Comparison of ENCODE assay signal across 8 cellular contexts in genomic region chr6:16761469-16762264, GRCh38. TPM values are rescaled to one million over a fixed set of nuclear protein-coding genes. Genes with fewer than 3 reads are reported as not detected.
DNase-seq lines count a peak whose midpoint lies in the region; ATAC-seq and TF ChIP-seq lines count a peak whose summit lies in the region.

No MANE protein-coding gene starts in this region.

- no peak overlapping the region for H3K27ac ChIP-seq in DND-41 (ENCODE audit: low read length)
- no peak overlapping the region for H3K27ac ChIP-seq in SU-DHL-6 (ENCODE audit: low read depth, low read length)

- H3K9me3 Mint-ChIP-seq in type B pancreatic cell, result no peaks in the 10 kb centered on the region

- peak overlapping the region; percentile 93 for H3K27ac Mint-ChIP-seq in type B pancreatic cell

- H3K36me3 Mint-ChIP-seq in type B pancreatic cell, result no peaks in the 10 kb centered on the region

- no peaks in the 10 kb centered on the region for H3K79me2 ChIP-seq in DND-41 (ENCODE audit: insufficient read depth, low read length)
- no peaks in the 10 kb centered on the region for H3K79me2 ChIP-seq in SU-DHL-6 (ENCODE audit: insufficient read depth, low read length)

- peaks cover 49% of the 10 kb centered on the region for H3K4me1 Mint-ChIP-seq in type B pancreatic cell (ENCODE audit: unreplicated experiment)

- H4K20me1 ChIP-seq in DND-41 (ENCODE audit: insufficient read depth, low read length) (peaks cover 5% of the 10 kb centered on the region; the same call in 1 of the 2 replicates), SU-DHL-6 (ENCODE audit: low read depth, low read length) (peaks cover 4% of the 10 kb centered on the region; the same call in 1 of the 2 replicates)

- H3K4me1 ChIP-seq in DND-41 (ENCODE audit: insufficient read depth, low read length), result peaks cover 30% of the 10 kb centered on the region

- no peaks in the 10 kb centered on the region for H3K27me3 Mint-ChIP-seq in type B pancreatic cell

- H3K9me3 ChIP-seq in DND-41 (ENCODE audit: insufficient read depth, low read length, severe bottlenecking) (no peaks in the 10 kb centered on the region), SU-DHL-6 (ENCODE audit: insufficient read depth, low read length) (no peaks in the 10 kb centered on the region)

- TF ChIP-seq CTCF in DND-41 (IDR thresholded peaks at IDR 0.05; ENCODE audit: borderline replicate concordance, extremely low read depth, low read length, poor library complexity, severe bottlenecking), result peak; percentile 49
- TF ChIP-seq CTCF in SU-DHL-6 (IDR thresholded peaks at IDR 0.05; ENCODE audit: insufficient read depth, low read length, poor library complexity, severe bottlenecking), result peak; percentile 30
- TF ChIP-seq CTCF in type B pancreatic cell (conservative IDR thresholded peaks at IDR 0.05), result peak; percentile 59

- DNase-seq in DND-41 (peak; percentile 76), cardiac septum (ENCODE audit: low spot score) (peak; percentile 94), posterior cingulate gyrus (peak; percentile 57 to 96 (median 76)), type B pancreatic cell (ENCODE audit: extremely low spot score, unreplicated experiment) (peak; percentile 83)
- DNase-seq in activated naive CD8-positive, alpha-beta T cell treated with anti-CD3 and anti-CD28 coated beads, Interleukin-2, amount 50 U/mL, for 16 hours (ENCODE audit: low read depth, low spot score), result peak; percentile 64

- H3K36me3 ChIP-seq in DND-41 (ENCODE audit: insufficient read depth, low read length) (no peaks in the 10 kb centered on the region), SU-DHL-6 (ENCODE audit: low read length) (no peaks in the 10 kb centered on the region)

- peak overlapping the region; percentile 65 for H3K9ac ChIP-seq in DND-41 (ENCODE audit: low read depth, low read length)
- H3K9ac ChIP-seq in SU-DHL-6 (ENCODE audit: low read length), result no peak overlapping the region

- ATAC-seq in DND-41 (ENCODE audit: insufficient read depth, low read depth), result peak; percentile 78
- ATAC-seq in GM21526 (IDR thresholded peaks at IDR 0.05; ENCODE audit: low FRiP score, unreplicated experiment), result peak; percentile 43

- H3K4me3 ChIP-seq in DND-41 (ENCODE audit: low read depth in 1 of 2, low read length in 2 of 2) (peak overlapping the region; percentile 20 to 64; a peak in 3 of 4 replicates), SU-DHL-6 (ENCODE audit: insufficient read depth, low read length, poor library complexity, severe bottlenecking) (peak overlapping the region; percentile 48)

- H3F3A ChIP-seq in SU-DHL-6 (ENCODE audit: insufficient read depth), result 0 out of 2 replicates have a peak, but pooled peaks cover 8% of the 10 kb centered on the region

- no peaks in the 10 kb centered on the region for H3K9me2 ChIP-seq in SU-DHL-6 (replicated peaks; ENCODE audit: insufficient read depth, low read length)

- H3K4me2 ChIP-seq in DND-41 (ENCODE audit: insufficient read depth, low read length) (peak overlapping the region; percentile 80), SU-DHL-6 (ENCODE audit: low read depth, low read length, poor library complexity, severe bottlenecking) (peak overlapping the region; percentile 66)

- intact Hi-C loops in cardiac septum (cut with DNase I), result loop anchor here (2.0 to 10.0 kb wide), 5 partner anchors 219 to 517 kb away; no protein-coding TSS in a partner anchor
- intact Hi-C loops in posterior cingulate gyrus (cut with DNase I), result loop anchor here (2.0 to 5.0 kb wide), 2 partner anchors 206 to 429 kb away; no protein-coding TSS in a partner anchor

- TF ChIP-seq RAD21 in Ishikawa (IDR thresholded peaks at IDR 0.05; ENCODE audit: low read depth), result peak; percentile 13; the same call in 1 of the 2 replicates

- peak overlapping the region; percentile 96 for H3K4me3 Mint-ChIP-seq in type B pancreatic cell

- H3K27me3 ChIP-seq in DND-41 (ENCODE audit: insufficient read depth, low read length, poor library complexity) (peaks cover 50% of the 10 kb centered on the region), SU-DHL-6 (ENCODE audit: low read length) (no peaks in the 10 kb centered on the region)

- H2AFZ ChIP-seq in DND-41 (ENCODE audit: low read depth, low read length), result peak overlapping the region; percentile 66
- H2AFZ ChIP-seq in SU-DHL-6 (ENCODE audit: low read depth, low read length, severe bottlenecking), result no peak overlapping the region

- 0 out of 2 replicates have a peak, but pooled peaks have one; percentile 11 for TF ChIP-seq EP300 in Ishikawa (IDR thresholded peaks at IDR 0.05; ENCODE audit: borderline replicate concordance)

TF ChIP-seq in Ishikawa, 13 proteins besides CTCF, POLR2A, EP300 and RAD21:
- no peak for TF ChIP-seq CREB1 (IDR thresholded peaks at IDR 0.05; ENCODE audit: low read depth)
- peak; percentile 51; the same call in 1 of the 2 replicates for TF ChIP-seq TCF12 (IDR thresholded peaks at IDR 0.05; ENCODE audit: low read depth)
- TF ChIP-seq YY1 (IDR thresholded peaks at IDR 0.05; ENCODE audit: low read depth), result peak; percentile 26; the same call in 1 of the 2 replicates
- peak; percentile 71 for TF ChIP-seq NFIC (IDR thresholded peaks at IDR 0.05)
- TF ChIP-seq TEAD4 (IDR thresholded peaks at IDR 0.05), result no peak; the same call in 1 of the 2 replicates
- TF ChIP-seq, protein P1, sequence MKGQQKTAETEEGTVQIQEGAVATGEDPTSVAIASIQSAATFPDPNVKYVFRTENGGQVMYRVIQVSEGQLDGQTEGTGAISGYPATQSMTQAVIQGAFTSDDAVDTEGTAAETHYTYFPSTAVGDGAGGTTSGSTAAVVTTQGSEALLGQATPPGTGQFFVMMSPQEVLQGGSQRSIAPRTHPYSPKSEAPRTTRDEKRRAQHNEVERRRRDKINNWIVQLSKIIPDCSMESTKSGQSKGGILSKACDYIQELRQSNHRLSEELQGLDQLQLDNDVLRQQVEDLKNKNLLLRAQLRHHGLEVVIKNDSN (IDR thresholded peaks at IDR 0.05), result no peak
- TF ChIP-seq EGR1 (IDR thresholded peaks at IDR 0.05), result peak; percentile 48; the same call in 1 of the 2 replicates
- TF ChIP-seq TAF1 (IDR thresholded peaks at IDR 0.05; ENCODE audit: low read depth), result peak; percentile 33; the same call in 1 of the 2 replicates
- TF ChIP-seq CEBPB (IDR thresholded peaks at IDR 0.05), result 0 out of 2 replicates have a peak, but pooled peaks have one; percentile 19
- TF ChIP-seq REST (IDR thresholded peaks at IDR 0.05; ENCODE audit: low read depth), result no peak
TF ChIP-seq in Ishikawa: peak in this region for 6.

RNA-seq across cellular contexts. Expression of gene ATXN1, which starts 0.4 kb away (rescaled TPM):
- 40.2 TPM for total RNA-seq in cardiac septum
- total RNA-seq in type B pancreatic cell (ENCODE audit: low replicate concordance), result 33.7 and 35.1 TPM in 2 replicates
